Comparison of ENCODE assay signal across 10 cellular contexts in the genomic region with DNA sequence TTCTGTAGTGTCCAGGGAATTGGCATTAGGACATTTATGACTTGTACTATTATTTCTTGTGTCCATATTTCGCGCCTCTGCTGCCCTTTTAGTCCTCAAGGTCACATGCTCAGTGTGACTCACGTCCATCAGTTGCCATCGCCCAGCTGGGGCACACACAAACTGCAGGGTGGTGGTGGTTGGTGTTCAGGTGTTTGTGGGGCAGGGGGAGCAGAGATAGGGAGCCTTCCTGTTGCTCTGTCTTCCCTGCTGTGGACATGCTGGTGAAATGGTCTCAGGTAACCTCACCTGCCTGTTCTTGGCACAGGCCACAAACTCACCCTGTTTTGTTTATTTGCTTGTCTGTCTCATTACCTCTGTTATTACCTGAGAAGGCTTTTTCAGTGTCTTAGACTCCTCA. TPM values are rescaled to one million over a fixed set of nuclear protein-coding genes. Genes with fewer than 3 reads are reported as not detected.
DNase-seq lines count a peak whose midpoint lies in the region; ATAC-seq and TF ChIP-seq lines count a peak whose summit lies in the region.
"Had no signal": no experiment of that assay in that cellular context is flagged by ENCODE, and none has a peak within 500 bp of the region (broad histone marks: within the 10 kb centered on the region; RNA-seq: fewer than 3 reads in every experiment).

No MANE protein-coding gene starts in this region.

- no peak for TF ChIP-seq CTCF in body of pancreas (IDR thresholded peaks at IDR 0.05)

- peaks cover 82% of the 10 kb centered on the region for H3K36me3 ChIP-seq in MG63
- H3K36me3 ChIP-seq in body of pancreas (replicated peaks in 1 of 2; ENCODE audit: insufficient read depth in 1 of 2, low read depth in 2 of 2): peaks cover 9 to 12% of the 10 kb centered on the region in 2 donors

- in situ Hi-C loops in KBM-7 (cut with MboI; ENCODE audit: low pct_unique_long_range_greater_than_20kb, low sequenced_read_pairs): no loop called here

- peaks cover 11% of the 10 kb centered on the region for H3K4me1 ChIP-seq in body of pancreas

- no peaks in the 10 kb centered on the region for H3K27me3 ChIP-seq in MG63
- no peaks in the 10 kb centered on the region for H3K27me3 ChIP-seq in body of pancreas

- peak; percentile 16 for DNase-seq in DMS79 (lab: John Stamatoyannopoulos, UW)
- DNase-seq in MG63: peak; percentile 34
- peak in 2 of 4 donors; percentile 33 to 61 for DNase-seq in body of pancreas
- DNase-seq in myocyte (ENCODE audit: low read depth): peak; percentile 75
- no peak for DNase-seq in KBM-7
- DNase-seq in left ventricle myocardium superior: no peak
- DNase-seq in erythroblast (lab: John Stamatoyannopoulos, UW): no peak
- DNase-seq: DMS53, NCI-H510A had no signal

- ATAC-seq in body of pancreas (peak; percentile 31), GM19035 (IDR thresholded peaks at IDR 0.05; ENCODE audit: unreplicated experiment) (no peak), left ventricle myocardium superior (no peak)

- TF ChIP-seq POLR2A in body of pancreas (IDR thresholded peaks at IDR 0.05): no peak
- TF ChIP-seq POLR2A in erythroblast (IDR thresholded peaks at IDR 0.05; ENCODE audit: low read length): no peak

- H3K27ac ChIP-seq in body of pancreas: no peak overlapping the region

- H3K9me3 ChIP-seq in MG63: no peaks in the 10 kb centered on the region
- H3K9me3 ChIP-seq in body of pancreas: no peaks in the 10 kb centered on the region

- intact Hi-C loops in body of pancreas (cut with DNase I): no loop called here
- intact Hi-C loops in left ventricle myocardium superior (cut with micrococcal nuclease): no loop called here

- 43 to 52% methylated on average over 4 of the region's 4 CpGs for WGBS in body of pancreas, 2 donors

- no peak overlapping the region for H3K4me3 ChIP-seq in MG63
- no peak overlapping the region for H3K4me3 ChIP-seq in body of pancreas

RNA-seq across cellular contexts. Expression of a gene that starts 22.4 kb away (rescaled TPM):
- 1.2 and 1.8 TPM in 2 replicates for total RNA-seq in MG63 (2014; rRNA removed; shearing (Covaris generic); ENCODE audit: low replicate concordance)
- 10 to 100 TPM in 1 of 2 donors, 1 to 10 TPM in 1; 8.0 to 23.4 TPM for total RNA-seq in body of pancreas
- total RNA-seq in myocyte: 3.2 and 4.4 TPM in 2 replicates
- polyA plus RNA-seq in myocyte (2012): 11.2 TPM
- 15.6 TPM for total RNA-seq in left ventricle myocardium superior

RNA-seq across cellular contexts. Expression of a gene that starts 26.6 kb away (rescaled TPM):
- total RNA-seq in MG63 (2014; rRNA removed; shearing (Covaris generic); ENCODE audit: low replicate concordance): 66.4 and 72.7 TPM in 2 replicates
- total RNA-seq in body of pancreas: 10 to 100 TPM; 10.9 to 17.9 TPM
- total RNA-seq in myocyte: 29.8 and 42.1 TPM in 2 replicates
- 213 TPM for polyA plus RNA-seq in myocyte (2012)
- total RNA-seq in left ventricle myocardium superior: 100 TPM

RNA-seq across cellular contexts. Expression of a gene that starts 28.6 kb away (rescaled TPM):
- 13.4 and 22.7 TPM in 2 replicates for total RNA-seq in MG63 (2014; rRNA removed; shearing (Covaris generic); ENCODE audit: low replicate concordance)
- 10 to 100 TPM; 16.1 to 36.6 TPM for total RNA-seq in body of pancreas
- 26.9 and 33.8 TPM in 2 replicates for total RNA-seq in myocyte
- 51.1 TPM for polyA plus RNA-seq in myocyte (2012)
- 44.9 TPM for total RNA-seq in left ventricle myocardium superior

RNA-seq across cellular contexts. Expression of a gene that starts 32.3 kb away (rescaled TPM):
- total RNA-seq in MG63 (2014; rRNA removed; shearing (Covaris generic); ENCODE audit: low replicate concordance): 0.20 TPM in 1 of 2 replicates, not detected in the other
- total RNA-seq in body of pancreas (1 to 10 TPM; 2.6 to 4.9 TPM), myocyte (0.16 TPM in 1 of 2 replicates, not detected in the other), left ventricle myocardium superior (1.3 TPM)
- polyA plus RNA-seq in myocyte (2012): 0.62 TPM

RNA-seq across cellular contexts. Expression of a gene that starts 33.0 kb away (rescaled TPM):
- total RNA-seq in MG63 (2014; rRNA removed; shearing (Covaris generic); ENCODE audit: low replicate concordance): 46.1 and 109 TPM in 2 replicates
- 10 to 100 TPM; 50.6 to 73.2 TPM for total RNA-seq in body of pancreas
- 51.3 and 68.7 TPM in 2 replicates for total RNA-seq in myocyte
- 74.7 TPM for polyA plus RNA-seq in myocyte (2012)
- 46.7 TPM for total RNA-seq in left ventricle myocardium superior

Comparison
In these comparisons a context has a peak if more than half of its experiments do, and no peak if none do; other contexts are left out.
1. DNase-seq: peak in DMS79 (single experiment), MG63 (single experiment) and myocyte (single experiment); none in KBM-7 (single experiment), left ventricle myocardium superior (single experiment) and erythroblast (0 of 2).